In genomic region chrX:11462136-11462535, GRCh38 we compare ENCODE assay signal across 1 cellular context.
TF ChIP-seq lines count a peak whose summit lies in the region.

No MANE protein-coding gene starts in this region.

TF ChIP-seq in HepG2, 621 proteins besides CTCF, POLR2A, EP300 and RAD21 (continued from another document):
- TF ChIP-seq RERE (CRISPR knock-in tag; IDR thresholded peaks at IDR 0.05; ENCODE audit: low read depth) (no peak), PRDM4 (CRISPR knock-in tag; IDR thresholded peaks at IDR 0.05; ENCODE audit: borderline replicate concordance) (no peak), NR2C2 (CRISPR knock-in tag; IDR thresholded peaks at IDR 0.05; ENCODE audit: borderline replicate concordance) (no peak), GATAD2A (CRISPR knock-in tag; IDR thresholded peaks at IDR 0.05) (no peak), ZNF839 (CRISPR knock-in tag; IDR thresholded peaks at IDR 0.05; ENCODE audit: borderline replicate concordance) (no peak), ZNF629 (CRISPR knock-in tag; conservative IDR thresholded peaks at IDR 0.05) (no peak), ETV5 (CRISPR knock-in tag; IDR thresholded peaks at IDR 0.05; ENCODE audit: borderline replicate concordance) (no peak), ZHX2 (IDR thresholded peaks at IDR 0.05; ENCODE audit: low read depth) (no peak), ZHX2 (CRISPR knock-in tag; IDR thresholded peaks at IDR 0.05; ENCODE audit: borderline replicate concordance) (no peak), KMT2A (CRISPR knock-in tag; IDR thresholded peaks at IDR 0.05) (no peak), ISL2 (CRISPR knock-in tag; IDR thresholded peaks at IDR 0.05) (no peak), POLR2AphosphoS2 (IDR thresholded peaks at IDR 0.05; ENCODE audit: low read depth, low read length) (no peak), ZKSCAN5 (CRISPR knock-in tag; IDR thresholded peaks at IDR 0.05) (no peak), ZBTB38 (CRISPR knock-in tag; IDR thresholded peaks at IDR 0.05) (no peak), REXO4 (CRISPR knock-in tag; IDR thresholded peaks at IDR 0.05; ENCODE audit: borderline replicate concordance) (no peak), MZF1 (CRISPR knock-in tag; IDR thresholded peaks at IDR 0.05; ENCODE audit: borderline replicate concordance) (no peak), ZNF772 (CRISPR knock-in tag; IDR thresholded peaks at IDR 0.05) (no peak), ATRX (CRISPR knock-in tag; IDR thresholded peaks at IDR 0.05; ENCODE audit: borderline replicate concordance) (no peak), SP140L (CRISPR knock-in tag; IDR thresholded peaks at IDR 0.05; ENCODE audit: borderline replicate concordance) (no peak), ZIK1 (CRISPR knock-in tag; IDR thresholded peaks at IDR 0.05; ENCODE audit: borderline replicate concordance, low read depth) (no peak)
TF ChIP-seq in HepG2: peak in this region for 0.
